ENCODE assay signal across 32 cellular contexts in genomic region chr15:98221144-98221543, GRCh38.
"Had no signal": no experiment of that assay in that cellular context is flagged by ENCODE, and none has a peak within 500 bp of the region (broad histone marks: within the 10 kb centered on the region; RNA-seq: fewer than 3 reads in every experiment).

No MANE protein-coding gene starts in this region.

- ATAC-seq: activated CD4-positive, alpha-beta T cell treated with anti-CD3 and anti-CD28 coated beads for 36 hours; activated CD4-positive, CD25-positive, alpha-beta regulatory T cell treated with anti-CD3 and anti-CD28 coated beads, Interleukin-2, amount 50 U/mL, for 24 hours; activated CD8-positive, alpha-beta memory T cell treated with anti-CD3 and anti-CD28 coated beads, Interleukin-2, amount 10 ng/mL, durations not matched to agents 7 days and 5 days; activated CD8-positive, alpha-beta T cell treated with anti-CD3 and anti-CD28 coated beads, Interleukin-2, amount 10 ng/mL, durations not matched to agents 7 days and 5 days; activated naive CD4-positive, alpha-beta T cell treated with anti-CD3 and anti-CD28 coated beads, Interleukin-2, amount 50 U/mL, for 72 hours; body of pancreas; T-cell; T-helper 17 cell had no signal

- H3K27me3 ChIP-seq: adrenal gland, body of pancreas, brain microvascular endothelial cell, cardiac muscle cell had no signal

- H3K27ac ChIP-seq: adrenal gland, body of pancreas, brain microvascular endothelial cell, cardiac muscle cell, VCaP had no signal

- H3K9me3 ChIP-seq: adrenal gland, body of pancreas had no signal

- H3K4me3 ChIP-seq: adrenal gland, body of pancreas, cardiac muscle cell had no signal

- DNase-seq: activated B cell treated with CpG ODN at 0.5 μM for 24 hours; activated CD4-positive, alpha-beta memory T cell treated with anti-CD3 and anti-CD28 coated beads, Interleukin-2, amount 10 ng/mL, durations not matched to agents 7 days and 5 days; activated CD4-positive, alpha-beta T cell treated with anti-CD3 and anti-CD28 coated beads for 1 hour; activated CD4-positive, alpha-beta T cell treated with anti-CD3 and anti-CD28 coated beads for 36 hours; activated CD4-positive, alpha-beta T cell treated with anti-CD3 and anti-CD28 coated beads for 48 hours; activated CD4-positive, alpha-beta T cell treated with anti-CD3 and anti-CD28 coated beads, Interleukin-2, amount 10 ng/mL, durations not matched to agents 7 days and 5 days; activated CD4-positive, alpha-beta T cell treated with anti-CD3 and anti-CD28 coated beads, Interleukin-2, amount 50 U/mL, for 48 hours; activated CD8-positive, alpha-beta memory T cell treated with anti-CD3 and anti-CD28 coated beads for 24 hours; activated CD8-positive, alpha-beta memory T cell treated with anti-CD3 and anti-CD28 coated beads, Interleukin-2, amount 10 ng/mL, durations not matched to agents 7 days and 5 days; activated CD8-positive, alpha-beta memory T cell treated with anti-CD3 and anti-CD28 coated beads, Interleukin-2, amount 50 U/mL, for 48 hours; activated CD8-positive, alpha-beta T cell treated with anti-CD3 and anti-CD28 coated beads, Interleukin-2, amount 10 ng/mL, durations not matched to agents 7 days and 5 days; activated effector memory CD4-positive, alpha-beta T cell treated with Interleukin-2 at 50 U/mL for 16 hours; activated gamma-delta T cell; activated naive CD4-positive, alpha-beta T cell treated with anti-CD3 and anti-CD28 coated beads for 36 hours; activated naive CD4-positive, alpha-beta T cell treated with anti-CD3 and anti-CD28 coated beads, Interleukin-2, amount 50 U/mL, for 16 hours; activated naive CD8-positive, alpha-beta T cell treated with anti-CD3 and anti-CD28 coated beads for 36 hours; activated T-cell treated with anti-CD3 and anti-CD28 coated beads, Interleukin-2, amount 50 U/mL, for 24 hours; activated T-cell treated with anti-CD3 and anti-CD28 coated beads, Interleukin-2, amount 50 U/mL, for 48 hours; adrenal gland; amniotic stem cell; aorta; body of pancreas; brain microvascular endothelial cell; caudate nucleus; cerebellar nuclear complex; T-cell; T-helper 17 cell; T1000 had no signal

- H3K4me1 ChIP-seq: adrenal gland, body of pancreas had no signal

- H3K36me3 ChIP-seq: adrenal gland, brain microvascular endothelial cell, cardiac muscle cell had no signal
